Comparison of ENCODE assay signal across 11 cellular contexts in the genomic region with DNA sequence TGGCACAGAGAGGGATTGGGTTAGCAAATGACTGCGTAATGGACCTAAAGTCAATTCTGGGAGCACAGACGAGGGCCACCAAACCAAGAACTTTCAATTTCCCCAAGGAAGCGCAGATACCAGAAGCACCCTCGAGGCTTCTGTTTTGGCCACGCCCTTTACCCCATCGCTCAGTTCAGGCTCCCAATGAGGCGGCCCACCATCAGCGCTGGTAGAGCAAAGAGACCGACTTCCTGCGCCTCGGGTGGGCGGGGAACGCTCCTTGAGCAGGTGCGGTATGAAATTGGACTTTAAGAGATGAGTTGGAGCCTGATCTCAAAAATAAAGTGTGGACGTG. TPM values are rescaled to one million over a fixed set of nuclear protein-coding genes. Genes with fewer than 3 reads are reported as not detected.
DNase-seq lines count a peak whose midpoint lies in the region; ATAC-seq and TF ChIP-seq lines count a peak whose summit lies in the region.
"Had no signal": no experiment of that assay in that cellular context is flagged by ENCODE, and none has a peak within 500 bp of the region (broad histone marks: within the 10 kb centered on the region; RNA-seq: fewer than 3 reads in every experiment).

No MANE protein-coding gene starts in this region.

- H3K27ac ChIP-seq in cardiac muscle cell (no peak overlapping the region), mesodermal cell (ENCODE audit: low read depth, low read length, severe bottlenecking) (no peak overlapping the region), tibial artery (no peak overlapping the region)
- H3K27ac ChIP-seq: KMS-11 had no signal

- H3K4me1 ChIP-seq in cardiac muscle cell (ENCODE audit: low read depth) (peaks cover 17% of the 10 kb centered on the region), mesodermal cell (ENCODE audit: control insufficient read depth, insufficient read depth, low read length, poor library complexity, severe bottlenecking) (no peaks in the 10 kb centered on the region), tibial artery (peaks cover 0 to 27% (median 21%) of the 10 kb centered on the region in 4 donors)

- H3K9me3 ChIP-seq in cardiac muscle cell (ENCODE audit: low read depth), result no peaks in the 10 kb centered on the region
- no peaks in the 10 kb centered on the region for H3K9me3 ChIP-seq in mesodermal cell (ENCODE audit: control insufficient read depth, low read length)
- H3K9me3 ChIP-seq in tibial artery, result no peaks in the 10 kb centered on the region

- intact Hi-C loops in Right ventricle myocardium superior (cut with DNase I) (loop anchor here (2.0 kb wide), 1 partner anchor 58 kb away; no protein-coding TSS in a partner anchor), tibial artery (cut with DNase I; ENCODE audit: low total_unique reads) (no loop called here)

- WGBS in mesodermal cell (ENCODE audit: insufficient coverage in 2 of 2), 2 experiments, result 16 to 18% methylated on average over 10 to 11 of the region's 15 CpGs

- H3K4me3 ChIP-seq in cardiac muscle cell (peak overlapping the region; percentile 86), astrocyte of the cerebellum (ENCODE audit: low read depth, low read length) (peak overlapping the region; percentile 38), mesodermal cell (ENCODE audit: extremely low read depth, insufficient read depth, low read length, poor library complexity, severe bottlenecking) (peak overlapping the region; percentile 58), tibial artery (peak overlapping the region; percentile 49 to 58)

- ATAC-seq in Right ventricle myocardium superior (ENCODE audit: poor library complexity), result no peak
- ATAC-seq in GM18909 (IDR thresholded peaks at IDR 0.05; ENCODE audit: poor library complexity, unreplicated experiment), result no peak
- ATAC-seq in GM19328 (IDR thresholded peaks at IDR 0.05; ENCODE audit: unreplicated experiment), result no peak

- DNase-seq in cardiac muscle cell (ENCODE audit: low read depth in 1 of 2, low spot score in 1 of 2), result no peak
- no peak for DNase-seq in Right ventricle myocardium superior
- DNase-seq in astrocyte of the cerebellum (ENCODE audit: low read depth), result no peak
- DNase-seq in tibial artery, result no peak
- DNase-seq in COR-L47 (lab: John Stamatoyannopoulos, UW), result no peak
- DNase-seq: effector CD8-positive, alpha-beta T cell had no signal

- H3K27me3 ChIP-seq in cardiac muscle cell, result peaks cover 7% of the 10 kb centered on the region
- H3K27me3 ChIP-seq in tibial artery, result peaks cover 0 to 15% of the 10 kb centered on the region in 2 donors

- no peaks in the 10 kb centered on the region for H3K36me3 ChIP-seq in cardiac muscle cell
- H3K36me3 ChIP-seq in mesodermal cell (ENCODE audit: control insufficient read depth, insufficient read depth, low read length), result no peaks in the 10 kb centered on the region
- no peaks in the 10 kb centered on the region for H3K36me3 ChIP-seq in tibial artery

- TF ChIP-seq CTCF in cardiac muscle cell (IDR thresholded peaks at IDR 0.05; ENCODE audit: low read depth, low read length) (no peak), astrocyte of the cerebellum (IDR thresholded peaks at IDR 0.05; ENCODE audit: low read depth, low read length, missing control alignments) (no peak), tibial artery (IDR thresholded peaks at IDR 0.05) (no peak)

- in situ Hi-C loops in astrocyte of the cerebellum (cut with HindIII; ENCODE audit: low sequenced_read_pairs), result no loop called here

RNA-seq across cellular contexts. Expression of gene SPSB4, which starts 0.6 kb away (rescaled TPM):
- total RNA-seq in cardiac muscle cell (66.4 and 82.2 TPM in 2 replicates), Right ventricle myocardium superior (7.3 TPM)
- 57.0 and 58.3 TPM in 2 replicates for polyA plus RNA-seq in cardiac muscle cell
- 18.6 TPM for polyA plus RNA-seq in mesodermal cell (2013, experiment 1 of 2)
- polyA plus RNA-seq in mesodermal cell (2013, experiment 2 of 2), result 18.7 TPM
- total RNA-seq: T-helper 1 cell treated with Interleukin-12 subunit alpha and Interleukin-12 subunit beta and Interleukin-4 antibody, amounts not matched to agents 30 ng/mL and 1 ng/mL, for 36 hours had no signal
